Comparison of ENCODE assay signal across 8 cellular contexts in genomic region chr4:140861359-140862181, GRCh38.
DNase-seq lines count a peak whose midpoint lies in the region; ATAC-seq and TF ChIP-seq lines count a peak whose summit lies in the region.

No MANE protein-coding gene starts in this region.

- H3K27ac Mint-ChIP-seq in T-helper 2 cell treated with Interferon-gamma antibody and Interleukin-4, amounts not matched to agents 5 μg/mL and 100 μg/mL, for 36 hours: no peak overlapping the region

- peaks cover 5% of the 10 kb centered on the region for H3K4me1 Mint-ChIP-seq in T-helper 2 cell treated with Interferon-gamma antibody and Interleukin-4, amounts not matched to agents 5 μg/mL and 100 μg/mL, for 36 hours (ENCODE audit: low read depth)

- ATAC-seq in HG02571 (IDR thresholded peaks at IDR 0.05; ENCODE audit: unreplicated experiment) (peak; percentile 56), left lobe of liver (peak; percentile 96)

- H3K4me3 ChIP-seq in coronary artery: no peak overlapping the region

- TF ChIP-seq CTCF in coronary artery (IDR thresholded peaks at IDR 0.05): peak; percentile 57

- no peaks in the 10 kb centered on the region for H3K9me3 Mint-ChIP-seq in T-helper 2 cell treated with Interferon-gamma antibody and Interleukin-4, amounts not matched to agents 5 μg/mL and 100 μg/mL, for 36 hours

- H3K36me3 Mint-ChIP-seq in T-helper 2 cell treated with Interferon-gamma antibody and Interleukin-4, amounts not matched to agents 5 μg/mL and 100 μg/mL, for 36 hours (ENCODE audit: low read depth): no peaks in the 10 kb centered on the region

- H3K4me3 Mint-ChIP-seq in T-helper 2 cell treated with Interferon-gamma antibody and Interleukin-4, amounts not matched to agents 5 μg/mL and 100 μg/mL, for 36 hours: no peak overlapping the region

- no peak overlapping the region for H3K27ac ChIP-seq in coronary artery

- DNase-seq in SIG-M5 treated with dmso at 0.1 percent for 504 hours (lab: John Stamatoyannopoulos, UW; ENCODE audit: unreplicated experiment) (peak; percentile 42), SIG-M5 (lab: John Stamatoyannopoulos, UW) (no peak), NCI-H128 (lab: John Stamatoyannopoulos, UW; ENCODE audit: unreplicated experiment) (peak; percentile 11), coronary artery (ENCODE audit: low spot score) (no peak), left lobe of liver (ENCODE audit: low spot score) (peak; percentile 58)
- DNase-seq in T-helper 2 cell treated with Interferon-gamma antibody and Interleukin-4, amounts not matched to agents 5 μg/mL and 100 μg/mL, for 36 hours (ENCODE audit: low spot score): peak; percentile 13
- DNase-seq in stimulated activated CD8-positive, alpha-beta memory T cell treated with anti-CD3 and anti-CD28 coated beads, Interleukin-12 subunit alpha, Interleukin-12 subunit beta, amount 100 ng/mL, for 1 hour (ENCODE audit: low read depth): peak; percentile 11

- H3K27me3 Mint-ChIP-seq in T-helper 2 cell treated with Interferon-gamma antibody and Interleukin-4, amounts not matched to agents 5 μg/mL and 100 μg/mL, for 36 hours (ENCODE audit: low read depth): peaks cover 9% of the 10 kb centered on the region

Comparison
In these comparisons a context has a peak if more than half of its experiments do, and no peak if none do; other contexts are left out.
1. DNase-seq: peak in SIG-M5 treated with dmso at 0.1 percent for 504 hours (single experiment), NCI-H128 (single experiment), T-helper 2 cell treated with Interferon-gamma antibody and Interleukin-4, amounts not matched to agents 5 μg/mL and 100 μg/mL, for 36 hours (single experiment), left lobe of liver (single experiment) and stimulated activated CD8-positive, alpha-beta memory T cell treated with anti-CD3 and anti-CD28 coated beads, Interleukin-12 subunit alpha, Interleukin-12 subunit beta, amount 100 ng/mL, for 1 hour (single experiment); none in SIG-M5 (single experiment) and coronary artery (single experiment).